ENCODE assay signal across 29 cellular contexts in the genomic region with DNA sequence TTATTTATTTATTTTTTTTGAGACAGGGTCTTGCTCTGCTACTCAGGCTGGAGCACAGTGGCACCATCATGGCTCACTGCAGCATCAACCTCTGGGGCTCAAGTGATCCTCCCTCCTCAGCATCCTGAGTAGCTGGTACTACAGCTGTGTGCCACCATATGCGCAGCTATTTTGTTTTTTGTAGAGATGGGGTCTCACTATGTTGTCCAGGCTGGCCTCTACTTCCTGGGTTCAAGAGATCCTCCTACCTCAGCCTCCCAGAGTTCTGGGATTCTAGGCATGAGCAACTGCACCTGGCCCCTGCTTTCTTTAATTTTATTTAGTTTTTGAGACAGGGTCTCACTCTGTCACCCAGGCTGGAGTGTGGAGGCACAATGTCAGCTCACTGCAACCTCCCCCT.
"Had no signal": no experiment of that assay in that cellular context is flagged by ENCODE, and none has a peak within 500 bp of the region (broad histone marks: within the 10 kb centered on the region; RNA-seq: fewer than 3 reads in every experiment).

No MANE protein-coding gene starts in this region.

- H3K27me3 ChIP-seq: brain microvascular endothelial cell, dorsolateral prefrontal cortex, esophagus muscularis mucosa, foreskin keratinocyte, gastrocnemius medialis, heart right ventricle had no signal

- H3K9me3 ChIP-seq: esophagus muscularis mucosa, gastrocnemius medialis, heart right ventricle had no signal

- ATAC-seq: activated CD4-positive, CD25-positive, alpha-beta regulatory T cell treated with anti-CD3 and anti-CD28 coated beads, Interleukin-2, amount 50 U/mL, for 24 hours; activated CD8-positive, alpha-beta T cell treated with anti-CD3 and anti-CD28 coated beads for 36 hours; activated T-cell treated with anti-CD3 and anti-CD28 coated beads, Interleukin-2, amount 50 U/mL, for 4 hours; activated T-helper 17 cell treated with anti-CD3 and anti-CD28 coated beads, Interleukin-2, amount 50 U/mL, for 72 hours; foreskin keratinocyte; gastrocnemius medialis; heart right ventricle had no signal

- DNase-seq: activated B cell treated with CpG ODN at 0.5 μM for 24 hours; activated CD4-positive, alpha-beta T cell treated with anti-CD3 and anti-CD28 coated beads for 48 hours; activated CD4-positive, alpha-beta T cell treated with anti-CD3 and anti-CD28 coated beads, Interleukin-2, amount 50 U/mL, for 1 hour; activated CD4-positive, alpha-beta T cell treated with anti-CD3 and anti-CD28 coated beads, Interleukin-2, amount 50 U/mL, for 48 hours; activated CD8-positive, alpha-beta memory T cell treated with anti-CD3 and anti-CD28 coated beads for 24 hours; activated CD8-positive, alpha-beta T cell treated with anti-CD3 and anti-CD28 coated beads for 36 hours; activated effector memory CD4-positive, alpha-beta T cell treated with Interleukin-2 at 50 U/mL for 16 hours; activated gamma-delta T cell treated with Interleukin-2 at 50 U/mL for 16 hours; activated naive CD4-positive, alpha-beta T cell treated with anti-CD3 and anti-CD28 coated beads, Interleukin-2, amount 50 U/mL, for 16 hours; activated naive CD4-positive, alpha-beta T cell treated with Interleukin-2 at 50 U/mL for 16 hours; activated T-cell treated with anti-CD3 and anti-CD28 coated beads, Interleukin-2, amount 50 U/mL, for 4 hours; amniotic stem cell; anterior cingulate cortex; brain microvascular endothelial cell; dorsolateral prefrontal cortex; effector memory CD4-positive, alpha-beta T cell; endodermal cell; erythroblast; foreskin keratinocyte; gastrocnemius medialis; heart right ventricle; T-helper 2 cell had no signal

- H3K4me3 ChIP-seq: coronary artery, dorsolateral prefrontal cortex, esophagus muscularis mucosa, gastrocnemius medialis, heart right ventricle had no signal

- H3K27ac ChIP-seq: brain microvascular endothelial cell, coronary artery, dorsolateral prefrontal cortex, esophagus muscularis mucosa, foreskin keratinocyte, gastrocnemius medialis, heart right ventricle, VCaP had no signal

- H3K4me1 ChIP-seq: esophagus muscularis mucosa, foreskin keratinocyte, gastrocnemius medialis, heart right ventricle had no signal

- FAIRE-seq: astrocyte, bronchial epithelial cell had no signal
